Comparison of ENCODE assay signal across 12 cellular contexts in the genomic region with DNA sequence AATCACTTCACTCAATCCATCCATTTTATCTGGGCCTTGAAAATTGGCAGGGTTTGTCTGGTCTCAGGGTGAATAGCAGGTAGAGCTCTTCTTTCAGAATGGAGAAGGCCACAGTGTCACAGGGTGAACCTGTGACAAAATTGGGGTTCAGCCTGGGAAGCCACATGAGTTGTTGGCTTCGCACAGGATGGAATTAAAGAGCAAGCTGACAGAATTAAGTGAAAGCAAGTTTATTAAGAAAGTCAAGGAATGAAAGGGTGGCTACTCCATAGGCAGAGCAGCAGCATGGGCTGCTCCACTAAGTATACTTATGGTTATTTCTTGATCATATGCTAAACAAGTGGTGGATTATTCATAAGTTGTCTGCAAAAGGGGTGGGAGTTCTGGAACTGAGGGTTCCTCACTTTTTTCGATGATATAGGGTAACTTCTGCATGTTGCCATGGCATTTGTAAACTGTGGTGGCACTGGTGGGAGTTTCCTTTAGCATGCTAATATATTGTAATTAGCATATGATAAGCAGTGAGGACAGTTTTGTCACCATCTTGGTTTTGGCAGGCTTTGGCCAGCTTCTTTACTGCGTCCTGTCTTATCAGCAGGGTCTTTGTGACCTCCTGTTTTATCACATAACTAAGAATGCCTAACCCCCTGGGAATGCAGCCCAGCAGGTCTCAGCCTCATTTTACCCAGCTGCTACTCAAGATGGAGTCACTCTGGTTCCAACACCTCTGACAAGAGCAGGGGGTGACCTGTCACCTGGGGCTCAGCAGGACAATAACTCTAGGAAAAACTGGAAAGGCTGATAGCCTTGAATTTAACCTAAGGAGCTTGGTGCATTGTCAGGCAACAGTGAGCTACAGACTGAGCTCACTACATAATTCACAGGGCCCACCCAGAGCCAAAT. TPM values are rescaled to one million over a fixed set of nuclear protein-coding genes. Genes with fewer than 3 reads are reported as not detected.
DNase-seq lines count a peak whose midpoint lies in the region; ATAC-seq, FAIRE-seq and TF ChIP-seq lines count a peak whose summit lies in the region.
"Had no signal": no experiment of that assay in that cellular context is flagged by ENCODE, and none has a peak within 500 bp of the region (broad histone marks: within the 10 kb centered on the region; RNA-seq: fewer than 3 reads in every experiment).

No MANE protein-coding gene starts in this region.

- TF ChIP-seq CTCF in H9 (conservative IDR thresholded peaks at IDR 0.05) (no peak), GM12878 (IDR thresholded peaks at IDR 0.05 in 2 of 3, conservative IDR thresholded peaks at IDR 0.05 in 1 of 3; ENCODE audit: control insufficient read depth in 2 of 3, extremely low read depth in 1 of 3, insufficient read depth in 1 of 3, low read depth in 3 of 3, low read length in 3 of 3) (no peak)

- peak overlapping the region; percentile 46 for H3K27ac Mint-ChIP-seq in activated CD4-positive, alpha-beta memory T cell treated with anti-CD3 and anti-CD28 coated beads for 36 hours
- H3K27ac Mint-ChIP-seq in activated CD4-positive, alpha-beta memory T cell treated with anti-CD3 and anti-CD28 coated beads, Interleukin-2, amount 10 ng/mL, durations not matched to agents 7 days and 5 days = no peak overlapping the region
- peak overlapping the region in 2 of 3 experiments; percentile 24 to 32; a peak in 3 of 7 replicates for H3K27ac Mint-ChIP-seq in H9

- no peaks in the 10 kb centered on the region for H3K27me3 Mint-ChIP-seq in activated CD4-positive, alpha-beta memory T cell treated with anti-CD3 and anti-CD28 coated beads for 36 hours
- no peaks in the 10 kb centered on the region for H3K27me3 Mint-ChIP-seq in activated CD4-positive, alpha-beta memory T cell treated with anti-CD3 and anti-CD28 coated beads, Interleukin-2, amount 10 ng/mL, durations not matched to agents 7 days and 5 days
- H3K27me3 Mint-ChIP-seq in H9 (ENCODE audit: low read depth) = peaks cover 3% of the 10 kb centered on the region

- no peak for TF ChIP-seq POLR2A in GM12878 (IDR thresholded peaks at IDR 0.05; ENCODE audit: low read depth, low read length)

- H3K4me1 ChIP-seq in H9 (ENCODE audit: insufficient read depth, low read length) = peaks cover 5% of the 10 kb centered on the region; the same call in 1 of the 2 replicates
- peaks cover 40% of the 10 kb centered on the region for H3K4me1 ChIP-seq in GM12878 (ENCODE audit: control insufficient read depth, insufficient read depth, low read length)
- H3K4me1 ChIP-seq in trophoblast cell (ENCODE audit: control insufficient read depth in 1 of 2, insufficient read depth in 2 of 2, low read length in 2 of 2) = peaks cover 13% of the 10 kb centered on the region in 2 experiments

- no peak overlapping the region for H3K4me3 Mint-ChIP-seq in activated CD4-positive, alpha-beta memory T cell treated with anti-CD3 and anti-CD28 coated beads for 36 hours
- H3K4me3 Mint-ChIP-seq in activated CD4-positive, alpha-beta memory T cell treated with anti-CD3 and anti-CD28 coated beads, Interleukin-2, amount 10 ng/mL, durations not matched to agents 7 days and 5 days = no peak overlapping the region
- no peak overlapping the region for H3K4me3 Mint-ChIP-seq in H9

- H3K4me3 ChIP-seq in GM12878 (peak overlapping the region; percentile 43; the same call in 1 of the 2 replicates), trophoblast cell (ENCODE audit: low read depth, low read length) (no peak overlapping the region)
- H3K4me3 ChIP-seq: heart right ventricle, left lung, thoracic aorta had no signal

- in situ Hi-C loops in GM12878 (cut with MboI) = no loop called here

- ATAC-seq in GM12878 (no peak), GM19023 (IDR thresholded peaks at IDR 0.05; ENCODE audit: unreplicated experiment) (no peak)
- ATAC-seq: heart right ventricle, left lung had no signal

- no TSS peak for BruUV-seq in GM12878 (replicated peaks; lab: Mats Ljungman, UMichigan)

- DNase-seq in activated CD4-positive, alpha-beta memory T cell treated with anti-CD3 and anti-CD28 coated beads for 36 hours = peak; percentile 54
- no peak for DNase-seq in activated CD4-positive, alpha-beta memory T cell treated with anti-CD3 and anti-CD28 coated beads, Interleukin-2, amount 10 ng/mL, durations not matched to agents 7 days and 5 days
- DNase-seq in H9 (no peak), GM12878 (ENCODE audit: low read depth, low spot score) (no peak), trophoblast cell (no peak), NCI-H1092 (lab: John Stamatoyannopoulos, UW) (no peak), superior temporal gyrus (ENCODE audit: extremely low spot score) (no peak)
- DNase-seq: heart right ventricle, left lung had no signal

- H3K4ac ChIP-seq in H9 (ENCODE audit: low read depth, low read length) (no peak overlapping the region), trophoblast cell (ENCODE audit: low read depth, low read length) (no peak overlapping the region)

- CTCF ChIA-PET in activated CD4-positive, alpha-beta memory T cell treated with anti-CD3 and anti-CD28 coated beads for 36 hours (lab: Charles Lee) = no interaction called here
- CTCF ChIA-PET in activated CD4-positive, alpha-beta memory T cell treated with anti-CD3 and anti-CD28 coated beads, Interleukin-2, amount 10 ng/mL, durations not matched to agents 7 days and 5 days (lab: Charles Lee) = interaction anchor here (1.4 kb wide), 1 partner anchor 210 kb away, joined by 5 read pairs; no protein-coding TSS in a partner anchor
- CTCF ChIA-PET in GM12878 (lab: Yijun Ruan, JAX) = interaction anchor here (0.7 to 3.4 kb wide), 8 partner anchors 13 to 210 kb away, joined by 3 to 17 read pairs (median 4); a partner anchor contains a TSS

- H3K79me1 ChIP-seq in H9 (ENCODE audit: insufficient read depth, low read depth, low read length, poor library complexity, severe bottlenecking) = no peaks in the 10 kb centered on the region
- H3K79me1 ChIP-seq in trophoblast cell (ENCODE audit: low read length) = peaks cover 5% of the 10 kb centered on the region

- H4K20me1 ChIP-seq in H9 (ENCODE audit: control insufficient read depth, insufficient read depth, insufficient read length) (no peaks in the 10 kb centered on the region), GM12878 (ENCODE audit: control insufficient read depth, insufficient read depth) (no peaks in the 10 kb centered on the region)

- no peaks in the 10 kb centered on the region for H3K27me3 ChIP-seq in H9 (ENCODE audit: insufficient read depth, low read length)
- no peaks in the 10 kb centered on the region for H3K27me3 ChIP-seq in GM12878 (replicated peaks in 1 of 2; ENCODE audit: control insufficient read depth in 2 of 2, insufficient read depth in 2 of 2, low read length in 1 of 2)
- H3K27me3 ChIP-seq in trophoblast cell (ENCODE audit: insufficient read depth, low read length) = no peaks in the 10 kb centered on the region
- H3K27me3 ChIP-seq: heart right ventricle, left lung had no signal

- H3K4me1 Mint-ChIP-seq in activated CD4-positive, alpha-beta memory T cell treated with anti-CD3 and anti-CD28 coated beads for 36 hours (ENCODE audit: low read depth) = peaks cover 73% of the 10 kb centered on the region
- H3K4me1 Mint-ChIP-seq in activated CD4-positive, alpha-beta memory T cell treated with anti-CD3 and anti-CD28 coated beads, Interleukin-2, amount 10 ng/mL, durations not matched to agents 7 days and 5 days = peaks cover 67% of the 10 kb centered on the region
- H3K4me1 Mint-ChIP-seq in H9 = peaks cover 18 to 25% of the 10 kb centered on the region in 2 experiments

- no peak overlapping the region for H3K56ac ChIP-seq in H9 (ENCODE audit: insufficient read length, low read depth, low read length)

- no peak for TF ChIP-seq EP300 in GM12878 (IDR thresholded peaks at IDR 0.05; ENCODE audit: borderline replicate concordance in 1 of 2, control insufficient read depth in 1 of 2, low read depth in 2 of 2, low read length in 2 of 2)

- no peaks in the 10 kb centered on the region for H3K9me3 Mint-ChIP-seq in activated CD4-positive, alpha-beta memory T cell treated with anti-CD3 and anti-CD28 coated beads for 36 hours
- no peaks in the 10 kb centered on the region for H3K9me3 Mint-ChIP-seq in activated CD4-positive, alpha-beta memory T cell treated with anti-CD3 and anti-CD28 coated beads, Interleukin-2, amount 10 ng/mL, durations not matched to agents 7 days and 5 days
- peaks cover 36 to 39% of the 10 kb centered on the region in 2 experiments for H3K9me3 Mint-ChIP-seq in H9

- H3K23ac ChIP-seq in H9 (ENCODE audit: insufficient read length, low read depth, low read length) (no peak overlapping the region), trophoblast cell (ENCODE audit: low read length) (no peak overlapping the region)

- H2BK120ac ChIP-seq in H9 (ENCODE audit: low read depth, low read length, poor library complexity, severe bottlenecking) (no peak overlapping the region), trophoblast cell (ENCODE audit: insufficient read depth, low read length, poor library complexity) (no peak overlapping the region)

- H4K12ac ChIP-seq in trophoblast cell (ENCODE audit: low read depth, low read length) = no peak overlapping the region

- H3K36me3 Mint-ChIP-seq in activated CD4-positive, alpha-beta memory T cell treated with anti-CD3 and anti-CD28 coated beads for 36 hours = peaks cover 23% of the 10 kb centered on the region
- peaks cover 60% of the 10 kb centered on the region for H3K36me3 Mint-ChIP-seq in activated CD4-positive, alpha-beta memory T cell treated with anti-CD3 and anti-CD28 coated beads, Interleukin-2, amount 10 ng/mL, durations not matched to agents 7 days and 5 days (ENCODE audit: low read depth)
- peaks cover 36 to 66% (median 44%) of the 10 kb centered on the region in 3 experiments for H3K36me3 Mint-ChIP-seq in H9 (ENCODE audit: insufficient read depth in 1 of 3, low read depth in 3 of 3)

- no peak for TF ChIP-seq RAD21 in GM12878 (IDR thresholded peaks at IDR 0.05; ENCODE audit: insufficient read depth, low read depth, low read length)

- H4K8ac ChIP-seq in H9 (replicated peaks; ENCODE audit: insufficient read length, low read depth, low read length) (no peak overlapping the region), trophoblast cell (ENCODE audit: low read depth, low read length) (no peak overlapping the region)

- peaks cover 0 to 3% of the 10 kb centered on the region in 2 experiments; a peak in 1 of 4 replicates for H3K36me3 ChIP-seq in GM12878 (ENCODE audit: control insufficient read depth in 2 of 2, insufficient read depth in 2 of 2, low read length in 1 of 2)
- H3K36me3 ChIP-seq in trophoblast cell (ENCODE audit: control insufficient read depth in 1 of 2, insufficient read depth in 2 of 2, low read length in 2 of 2) = peaks cover 0 to 4% of the 10 kb centered on the region in 2 experiments
- H3K36me3 ChIP-seq: left lung, thoracic aorta had no signal

- no peak overlapping the region for H2BK5ac ChIP-seq in H9 (ENCODE audit: insufficient read length, low read length)
- no peak overlapping the region for H2BK5ac ChIP-seq in trophoblast cell (ENCODE audit: low read depth, low read length, poor library complexity)

- H2AFZ ChIP-seq in H9 (ENCODE audit: low read length) (no peak overlapping the region), GM12878 (ENCODE audit: control insufficient read depth, low read depth, low read length) (no peak overlapping the region), trophoblast cell (ENCODE audit: insufficient read depth, low read length, poor library complexity) (no peak overlapping the region)

- H3K79me2 ChIP-seq in H9 (ENCODE audit: insufficient read depth, low read length) (no peaks in the 10 kb centered on the region), GM12878 (ENCODE audit: control insufficient read depth, insufficient read depth, low read length) (peaks cover 81% of the 10 kb centered on the region), trophoblast cell (ENCODE audit: control insufficient read depth, insufficient read depth, low read length, poor library complexity) (peaks cover 4% of the 10 kb centered on the region)

- H3K9ac ChIP-seq in H9 (ENCODE audit: extremely low read depth, insufficient read length, low read length) (no peak overlapping the region), GM12878 (ENCODE audit: control insufficient read depth, insufficient read depth, low read length) (no peak overlapping the region; the same call in 1 of the 2 replicates), trophoblast cell (ENCODE audit: low read length) (peak overlapping the region; percentile 48)

- no peak overlapping the region for H2AK5ac ChIP-seq in H9 (ENCODE audit: insufficient read length, low read length)
- no peak overlapping the region for H2AK5ac ChIP-seq in trophoblast cell (ENCODE audit: low read length)

- H4K91ac ChIP-seq in H9 (ENCODE audit: insufficient read length, low read depth, low read length) (no peak overlapping the region), trophoblast cell (ENCODE audit: low read depth, low read length) (no peak overlapping the region)

- POLR2A ChIA-PET in activated CD4-positive, alpha-beta memory T cell treated with anti-CD3 and anti-CD28 coated beads for 36 hours (lab: Charles Lee) = no interaction called here
- POLR2A ChIA-PET in activated CD4-positive, alpha-beta memory T cell treated with anti-CD3 and anti-CD28 coated beads, Interleukin-2, amount 10 ng/mL, durations not matched to agents 7 days and 5 days (lab: Charles Lee) = interaction anchor here (0.9 kb wide), 1 partner anchor 27 kb away, joined by 4 read pairs; no protein-coding TSS in a partner anchor
- POLR2A ChIA-PET in GM12878 (lab: Charles Lee) = interaction anchor here (0.6 to 1.4 kb wide), 5 partner anchors 30 to 210 kb away, joined by 3 to 8 read pairs (median 4); a partner anchor contains a TSS

- no peak overlapping the region for H2BK20ac ChIP-seq in H9 (ENCODE audit: low read depth, low read length, poor library complexity, severe bottlenecking)

- no CpG with 5 or more reads among the region's 3 CpGs for WGBS in H9 (ENCODE audit: extremely low coverage, insufficient read length, low lambda C conversion rate)
- 69% methylated on average over 3 of the region's 3 CpGs for WGBS in GM12878 (ENCODE audit: insufficient coverage, insufficient replicate concordance, low lambda C conversion rate, missing lambda C conversion rate)
- WGBS in trophoblast cell (ENCODE audit: extremely low coverage, insufficient coverage, insufficient read length) = no CpG with 5 or more reads among the region's 3 CpGs

- no peak overlapping the region for H3K27ac ChIP-seq in H9 (ENCODE audit: insufficient read length, low read depth, low read length)
- H3K27ac ChIP-seq in GM12878 (ENCODE audit: control insufficient read depth, insufficient read depth) = peak overlapping the region; percentile 40
- H3K27ac ChIP-seq in trophoblast cell (ENCODE audit: low read depth, low read length) = no peak overlapping the region
- H3K27ac ChIP-seq: epithelial cell of prostate, left lung, thoracic aorta had no signal

- no peak overlapping the region for H4K5ac ChIP-seq in H9 (ENCODE audit: insufficient read length, low read depth, low read length)

- no peak overlapping the region for H2BK12ac ChIP-seq in H9 (ENCODE audit: insufficient read length, low read depth, low read length)
- no peak overlapping the region for H2BK12ac ChIP-seq in trophoblast cell (ENCODE audit: low read length)

- RAD21 ChIA-PET in GM12878 (lab: Charles Lee; ENCODE audit: unreplicated experiment) = interaction anchor here (1.0 to 5.2 kb wide), 6 partner anchors 17 to 90 kb away, joined by 3 to 50 read pairs (median 4); a partner anchor contains a TSS

- no peak overlapping the region for H3T11ph ChIP-seq in H9 (ENCODE audit: low read length)

- H3K14ac ChIP-seq in H9 (ENCODE audit: insufficient read depth, low read length) (no peak overlapping the region), trophoblast cell (ENCODE audit: low read length) (no peak overlapping the region)

- H3K4me2 ChIP-seq in H9 (ENCODE audit: insufficient read depth, insufficient read length, low read length) (no peak overlapping the region), GM12878 (ENCODE audit: control insufficient read depth, insufficient read depth) (peak overlapping the region; percentile 52), trophoblast cell (ENCODE audit: low read length) (no peak overlapping the region)

- no peak overlapping the region for H2BK15ac ChIP-seq in H9 (ENCODE audit: low read depth, low read length)

- intact Hi-C loops in activated CD4-positive, alpha-beta memory T cell treated with anti-CD3 and anti-CD28 coated beads for 36 hours (cut with micrococcal nuclease) = no loop called here
- intact Hi-C loops in GM12878 (cut with micrococcal nuclease; ENCODE audit: unreplicated experiment) = loop anchor here (10.0 kb wide), 1 partner anchor 310 kb away; a partner anchor contains a TSS

- no peak for FAIRE-seq in GM12878 (lab: Jason Lieb, UNC)

- no peak overlapping the region for H3K18ac ChIP-seq in H9 (ENCODE audit: insufficient read length, low read depth, low read length)
- H3K18ac ChIP-seq in trophoblast cell (ENCODE audit: low read length) = peak overlapping the region; percentile 65

- SMC1A ChIA-PET in GM12878 (lab: Charles Lee; ENCODE audit: uncharacterized antibody, unreplicated experiment) = interaction anchor here (1.0 to 8.0 kb wide), 7 partner anchors 31 to 170 kb away, joined by 3 to 92 read pairs (median 4); a partner anchor contains a TSS

- H3K9me3 ChIP-seq in H9 (ENCODE audit: control insufficient read depth, low read depth, low read length) (peaks cover 18% of the 10 kb centered on the region), GM12878 (replicated peaks; ENCODE audit: control insufficient read depth, insufficient read depth, low read length) (no peaks in the 10 kb centered on the region), trophoblast cell (ENCODE audit: insufficient read depth, low read depth, low read length) (no peaks in the 10 kb centered on the region)
- H3K9me3 ChIP-seq: heart right ventricle, left lung, thoracic aorta had no signal

- H3K23me2 ChIP-seq in H9 (ENCODE audit: insufficient read length, low read depth, low read length, poor library complexity, severe bottlenecking) = peaks cover 13% of the 10 kb centered on the region

RNA-seq across cellular contexts. Expression of a gene that starts 5.1 kb away (rescaled TPM):
- total RNA-seq in activated CD4-positive, alpha-beta memory T cell treated with anti-CD3 and anti-CD28 coated beads for 36 hours = 10 to 100 TPM; 29.9 to 30.1 TPM
- total RNA-seq in activated CD4-positive, alpha-beta memory T cell treated with anti-CD3 and anti-CD28 coated beads, Interleukin-2, amount 10 ng/mL, durations not matched to agents 7 days and 5 days = 10 to 100 TPM; 60.1 to 61.9 TPM
- total RNA-seq in H9 (2021) = 13.6 and 14.4 TPM in 2 replicates
- 126 and 141 TPM in 2 replicates for total RNA-seq in GM12878 (2013; cell fraction: nucleolus; rRNA removed)
- total RNA-seq in GM12878 (2014; rRNA removed) = 13.6 and 15.9 TPM in 2 replicates
- 17.8 and 20.4 TPM in 2 replicates for total RNA-seq in GM12878 (2014; rRNA removed; fragmentation: Illumina TruSeq; extraction: Trizol)
- total RNA-seq in GM12878 (2021) = 57.7 and 64.7 TPM in 2 replicates
- 70.8 TPM for polyA plus RNA-seq in GM12878 (2011; ENCODE audit: low read depth)
- 99.7 and 143 TPM in 2 replicates for polyA plus RNA-seq in GM12878 (2011; rRNA removed)
- polyA plus RNA-seq in GM12878 (2011; cell fraction: cytosol; rRNA removed) = 30.3 and 40.8 TPM in 2 replicates
- polyA plus RNA-seq in GM12878 (2011; cell fraction: nucleus; rRNA removed) = 41.7 and 46.0 TPM in 2 replicates
- polyA plus RNA-seq in GM12878 (2012) = 47.7 and 70.7 TPM in 2 replicates
- polyA plus RNA-seq in GM12878 (2014; fragmentation: Illumina TruSeq; extraction: Trizol) = 76.6 and 99.0 TPM in 2 replicates
- 10 to 100 TPM in 1 of 2 experiments, 1 to 10 TPM in 1; 8.5 to 23.3 TPM for polyA plus RNA-seq in GM12878 (2014; fragmentation: Nextera tagmentation; extraction: Ambion mirVana)
- polyA plus RNA-seq in GM12878 (2014; rRNA removed) = 29.1 and 51.4 TPM in 2 replicates
- polyA plus RNA-seq in GM12878 (2016; fragmentation: Nextera tagmentation; extraction: Ambion mirVana) = 10 to 100 TPM; 66.1 to 67.4 TPM
- polyA minus RNA-seq in GM12878 (2011; rRNA and poly(A)+ RNA removed) = 41.2 and 93.3 TPM in 2 replicates
- 18.4 and 19.6 TPM in 2 replicates for polyA minus RNA-seq in GM12878 (2011; cell fraction: cytosol; rRNA and poly(A)+ RNA removed)
- 16.2 and 23.5 TPM in 2 replicates for polyA minus RNA-seq in GM12878 (2011; cell fraction: nucleus; rRNA and poly(A)+ RNA removed)
- 7.0 and 7.9 TPM in 2 replicates for polyA plus RNA-seq in trophoblast cell (2013)

RNA-seq across cellular contexts. Expression of a gene that starts 31.3 kb away (rescaled TPM):
- total RNA-seq in activated CD4-positive, alpha-beta memory T cell treated with anti-CD3 and anti-CD28 coated beads for 36 hours = 10 to 100 TPM; 31.3 to 32.5 TPM
- 10 to 100 TPM; 33.9 to 36.1 TPM for total RNA-seq in activated CD4-positive, alpha-beta memory T cell treated with anti-CD3 and anti-CD28 coated beads, Interleukin-2, amount 10 ng/mL, durations not matched to agents 7 days and 5 days
- total RNA-seq in H9 (2021) (3.1 TPM in 2 replicates), GM12878 (2014; rRNA removed) (37.3 and 44.5 TPM in 2 replicates), GM12878 (2014; rRNA removed; fragmentation: Illumina TruSeq; extraction: Trizol) (30.0 and 32.4 TPM in 2 replicates), GM12878 (2021) (22.7 and 26.9 TPM in 2 replicates)
- total RNA-seq in GM12878 (2013; cell fraction: nucleolus; rRNA removed) = 35.3 and 38.4 TPM in 2 replicates
- 28.8 TPM for polyA plus RNA-seq in GM12878 (2011; ENCODE audit: low read depth)
- polyA plus RNA-seq in GM12878 (2011; rRNA removed) (31.4 and 37.4 TPM in 2 replicates), GM12878 (2014; fragmentation: Illumina TruSeq; extraction: Trizol) (27.3 and 37.5 TPM in 2 replicates), GM12878 (2014; fragmentation: Nextera tagmentation; extraction: Ambion mirVana) (10 to 100 TPM; 15.0 to 23.3 TPM), GM12878 (2014; rRNA removed) (27.2 and 31.1 TPM in 2 replicates), GM12878 (2016; fragmentation: Nextera tagmentation; extraction: Ambion mirVana) (10 to 100 TPM; 49.8 to 55.1 TPM)
- polyA plus RNA-seq in GM12878 (2011; cell fraction: cytosol; rRNA removed) = 32.9 and 43.8 TPM in 2 replicates
- 13.2 and 14.8 TPM in 2 replicates for polyA plus RNA-seq in GM12878 (2011; cell fraction: nucleus; rRNA removed)
- polyA plus RNA-seq in GM12878 (2012) = 30.3 and 41.4 TPM in 2 replicates
- 43.3 and 51.9 TPM in 2 replicates for polyA minus RNA-seq in GM12878 (2011; rRNA and poly(A)+ RNA removed)
- polyA minus RNA-seq in GM12878 (2011; cell fraction: cytosol; rRNA and poly(A)+ RNA removed) = 15.5 and 18.2 TPM in 2 replicates
- 8.2 and 10.6 TPM in 2 replicates for polyA minus RNA-seq in GM12878 (2011; cell fraction: nucleus; rRNA and poly(A)+ RNA removed)
- 8.6 and 8.7 TPM in 2 replicates for polyA plus RNA-seq in trophoblast cell (2013)
